In genomic region chr1:11617741-11618140, GRCh38 we compare ENCODE assay signal across 29 cellular contexts.
"Had no signal": no experiment of that assay in that cellular context is flagged by ENCODE, and none has a peak within 500 bp of the region (broad histone marks: within the 10 kb centered on the region; RNA-seq: fewer than 3 reads in every experiment).

No MANE protein-coding gene starts in this region.

- H3K27ac ChIP-seq: neutrophil, pancreas, prostate gland, skin epidermis, spleen, suprapubic skin, testis, tibial artery, transverse colon, upper lobe of right lung, uterus had no signal

- ATAC-seq: naive thymus-derived CD4-positive, alpha-beta T cell; natural killer cell; pancreas; right cardiac atrium; sciatic nerve; stimulated activated memory B cell treated with anti-CD40 and anti-IgM and Interleukin-4, amounts not matched to agents 10 μg/mL and 1 μg/mL and 100 μg/mL, for 72 hours; stimulated activated naive CD8-positive, alpha-beta T cell treated with anti-CD3 and anti-CD28 coated beads, Interleukin-15, amount 100 ng/mL, for 72 hours; stimulated activated naive CD8-positive, alpha-beta T cell treated with anti-CD3 and anti-CD28 coated beads, Interleukin-15, Interleukin-2, amounts not matched to agents 100 U/mL and 50 U/mL, for 24 hours; upper lobe of right lung had no signal

- H3K27ac Mint-ChIP-seq: naive thymus-derived CD4-positive, alpha-beta T cell; natural killer cell; nephron; stimulated activated memory B cell treated with anti-CD40 and anti-IgM and Interleukin-4, amounts not matched to agents 10 μg/mL and 1 μg/mL and 100 μg/mL, for 72 hours; stimulated activated naive CD8-positive, alpha-beta T cell treated with anti-CD3 and anti-CD28 coated beads, Interleukin-15, amount 100 ng/mL, for 72 hours had no signal

- H3K4me1 Mint-ChIP-seq: natural killer cell; nephron; stimulated activated memory B cell treated with anti-CD40 and anti-IgM and Interleukin-4, amounts not matched to agents 10 μg/mL and 1 μg/mL and 100 μg/mL, for 72 hours; stimulated activated naive CD8-positive, alpha-beta T cell treated with anti-CD3 and anti-CD28 coated beads, Interleukin-15, amount 100 ng/mL, for 72 hours had no signal

- H3K9me3 ChIP-seq: neutrophil, pancreas, prostate gland, spleen, suprapubic skin, testis, tibial artery, transverse colon, upper lobe of right lung, uterus had no signal

- H3K4me3 Mint-ChIP-seq: naive thymus-derived CD4-positive, alpha-beta T cell; natural killer cell; nephron; stimulated activated memory B cell treated with anti-CD40 and anti-IgM and Interleukin-4, amounts not matched to agents 10 μg/mL and 1 μg/mL and 100 μg/mL, for 72 hours; stimulated activated naive CD8-positive, alpha-beta T cell treated with anti-CD3 and anti-CD28 coated beads, Interleukin-15, amount 100 ng/mL, for 72 hours; type B pancreatic cell had no signal

- FAIRE-seq: pancreas had no signal

- H3K4me2 ChIP-seq: smooth muscle cell had no signal

- H3K9me3 Mint-ChIP-seq: naive thymus-derived CD4-positive, alpha-beta T cell; natural killer cell; nephron; stimulated activated memory B cell treated with anti-CD40 and anti-IgM and Interleukin-4, amounts not matched to agents 10 μg/mL and 1 μg/mL and 100 μg/mL, for 72 hours; stimulated activated naive CD8-positive, alpha-beta T cell treated with anti-CD3 and anti-CD28 coated beads, Interleukin-15, amount 100 ng/mL, for 72 hours; type B pancreatic cell had no signal

- H3K36me3 ChIP-seq: neutrophil, pancreas, prostate gland, spleen, suprapubic skin, tibial artery, transverse colon, upper lobe of right lung, uterus had no signal

- H3K4me1 ChIP-seq: pancreas, prostate gland, spleen, suprapubic skin, testis, tibial artery, transverse colon, upper lobe of right lung, uterus had no signal

- H3K27me3 ChIP-seq: pancreas, testis, uterus had no signal

- DNase-seq: naive thymus-derived CD4-positive, alpha-beta T cell; natural killer cell; nucleus accumbens; pancreas; right cardiac atrium; spleen; stimulated activated CD4-positive, alpha-beta T cell treated with anti-CD3 and anti-CD28 coated beads, Interleukin-12 subunit alpha, Interleukin-12 subunit beta, amount 100 ng/mL, for 4 hours; stimulated activated CD4-positive, alpha-beta T cell treated with anti-CD3 and anti-CD28 coated beads, Interleukin-1b, Interleukin-23, amount 100 ng/mL, for 48 hours; stimulated activated CD4-positive, alpha-beta T cell treated with anti-CD3 and anti-CD28 coated beads, Interleukin-4, amount 100 ng/mL, for 1 hour; stimulated activated CD4-positive, alpha-beta T cell treated with anti-CD3 and anti-CD28 coated beads, Interleukin-4, amount 100 ng/mL, for 4 hours; stimulated activated CD8-positive, alpha-beta memory T cell treated with anti-CD3 and anti-CD28 coated beads, Interleukin-4, amount 100 ng/mL, for 48 hours; stimulated activated naive CD4-positive, alpha-beta T cell; stimulated activated naive CD8-positive, alpha-beta T cell treated with anti-CD3 and anti-CD28 coated beads, Interleukin-15, amount 100 ng/mL, for 72 hours; stimulated activated naive CD8-positive, alpha-beta T cell treated with anti-CD3 and anti-CD28 coated beads, Interleukin-15, Interleukin-2, amounts not matched to agents 100 U/mL and 50 U/mL, for 24 hours; substantia nigra; testis; tibial artery; transverse colon; upper lobe of right lung; uterus had no signal

- H3K4me3 ChIP-seq: pancreas, prostate gland, skin epidermis, smooth muscle cell, spleen, suprapubic skin, testis, tibial artery, transverse colon, upper lobe of right lung, uterus had no signal

- H3K36me3 Mint-ChIP-seq: naive thymus-derived CD4-positive, alpha-beta T cell; natural killer cell; stimulated activated memory B cell treated with anti-CD40 and anti-IgM and Interleukin-4, amounts not matched to agents 10 μg/mL and 1 μg/mL and 100 μg/mL, for 72 hours; type B pancreatic cell had no signal
